Comparison of ENCODE assay signal across 34 cellular contexts in genomic region chr12:127158385-127159061, GRCh38.
"Had no signal": no experiment of that assay in that cellular context is flagged by ENCODE, and none has a peak within 500 bp of the region (broad histone marks: within the 10 kb centered on the region; RNA-seq: fewer than 3 reads in every experiment).

No MANE protein-coding gene starts in this region.

- H3K36me3 ChIP-seq: adrenal gland, esophagus squamous epithelium, gastroesophageal sphincter, heart right ventricle, WERI-Rb-1 had no signal

- H3K4me1 ChIP-seq: adrenal gland, body of pancreas, esophagus squamous epithelium, gastroesophageal sphincter had no signal

- H3K4me3 ChIP-seq: adrenal gland, body of pancreas, esophagus squamous epithelium, gastroesophageal sphincter, heart right ventricle had no signal

- H3K27ac ChIP-seq: adrenal gland, body of pancreas, esophagus squamous epithelium, gastroesophageal sphincter, heart right ventricle, WERI-Rb-1 had no signal

- H3K4me1 Mint-ChIP-seq: activated B cell treated with CpG ODN at 0.5 μM for 24 hours had no signal

- H3K27me3 ChIP-seq: adrenal gland, body of pancreas, esophagus squamous epithelium, gastroesophageal sphincter, heart right ventricle had no signal

- ATAC-seq: activated CD4-positive, CD25-positive, alpha-beta regulatory T cell treated with anti-CD3 and anti-CD28 coated beads, Interleukin-2, amount 50 U/mL, for 24 hours; activated CD8-positive, alpha-beta memory T cell treated with anti-CD3 and anti-CD28 coated beads, Interleukin-2, amount 10 ng/mL, durations not matched to agents 7 days and 5 days; activated CD8-positive, alpha-beta T cell treated with anti-CD3 and anti-CD28 coated beads for 36 hours; activated naive CD8-positive, alpha-beta T cell treated with anti-CD3 and anti-CD28 coated beads, Interleukin-2, amount 50 U/mL, for 24 hours; body of pancreas; effector memory CD8-positive, alpha-beta T cell; gastroesophageal sphincter; heart right ventricle; T-helper 17 cell had no signal

- DNase-seq: activated B cell treated with CpG ODN at 0.5 μM for 24 hours; activated CD4-positive, alpha-beta T cell treated with anti-CD3 and anti-CD28 coated beads for 48 hours; activated CD4-positive, alpha-beta T cell treated with anti-CD3 and anti-CD28 coated beads, Interleukin-2, amount 50 U/mL, for 1 hour; activated CD4-positive, alpha-beta T cell treated with anti-CD3 and anti-CD28 coated beads, Interleukin-2, amount 50 U/mL, for 48 hours; activated CD8-positive, alpha-beta memory T cell treated with anti-CD3 and anti-CD28 coated beads, Interleukin-2, amount 10 ng/mL, durations not matched to agents 7 days and 5 days; activated CD8-positive, alpha-beta memory T cell treated with anti-CD3 and anti-CD28 coated beads, Interleukin-2, amount 50 U/mL, for 4 hours; activated CD8-positive, alpha-beta T cell treated with anti-CD3 and anti-CD28 coated beads for 36 hours; activated effector memory CD4-positive, alpha-beta T cell treated with anti-CD3 and anti-CD28 coated beads, Interleukin-2, amount 50 U/mL, for 16 hours; activated naive CD4-positive, alpha-beta T cell treated with anti-CD3 and anti-CD28 coated beads for 36 hours; activated naive CD8-positive, alpha-beta T cell treated with anti-CD3 and anti-CD28 coated beads for 36 hours; activated naive CD8-positive, alpha-beta T cell treated with anti-CD3 and anti-CD28 coated beads, Interleukin-2, amount 50 U/mL, for 24 hours; activated T-cell treated with anti-CD3 and anti-CD28 coated beads, Interleukin-2, amount 50 U/mL, for 1 hour; activated T-cell treated with anti-CD3 and anti-CD28 coated beads, Interleukin-2, amount 50 U/mL, for 48 hours; adrenal gland; amygdala; aorta; body of pancreas; caudate nucleus; cortex of kidney; dermis blood vessel endothelial cell; effector CD4-positive, alpha-beta T cell; effector memory CD8-positive, alpha-beta T cell; esophagus squamous epithelium; foreskin melanocyte; heart right ventricle; T-helper 17 cell; T1000; WERI-Rb-1 had no signal

- H3K36me3 Mint-ChIP-seq: activated naive CD4-positive, alpha-beta T cell treated with anti-CD3 and anti-CD28 coated beads, Interleukin-2, amount 50 U/mL, for 24 hours; activated naive CD8-positive, alpha-beta T cell treated with anti-CD3 and anti-CD28 coated beads for 36 hours had no signal

- H3K27me3 Mint-ChIP-seq: activated B cell treated with CpG ODN at 0.5 μM for 24 hours; activated CD8-positive, alpha-beta memory T cell treated with anti-CD3 and anti-CD28 coated beads, Interleukin-2, amount 10 ng/mL, durations not matched to agents 7 days and 5 days; activated CD8-positive, alpha-beta T cell treated with anti-CD3 and anti-CD28 coated beads for 36 hours; activated naive CD4-positive, alpha-beta T cell treated with anti-CD3 and anti-CD28 coated beads, Interleukin-2, amount 50 U/mL, for 24 hours; activated naive CD8-positive, alpha-beta T cell treated with anti-CD3 and anti-CD28 coated beads for 36 hours; activated naive CD8-positive, alpha-beta T cell treated with anti-CD3 and anti-CD28 coated beads, Interleukin-2, amount 50 U/mL, for 24 hours; effector memory CD8-positive, alpha-beta T cell; T-helper 17 cell had no signal

- H3K27ac Mint-ChIP-seq: activated B cell treated with CpG ODN at 0.5 μM for 24 hours; activated CD8-positive, alpha-beta memory T cell treated with anti-CD3 and anti-CD28 coated beads, Interleukin-2, amount 10 ng/mL, durations not matched to agents 7 days and 5 days; activated CD8-positive, alpha-beta T cell treated with anti-CD3 and anti-CD28 coated beads for 36 hours; activated naive CD4-positive, alpha-beta T cell treated with anti-CD3 and anti-CD28 coated beads for 36 hours; activated naive CD4-positive, alpha-beta T cell treated with anti-CD3 and anti-CD28 coated beads, Interleukin-2, amount 50 U/mL, for 24 hours; activated naive CD8-positive, alpha-beta T cell treated with anti-CD3 and anti-CD28 coated beads for 36 hours; activated naive CD8-positive, alpha-beta T cell treated with anti-CD3 and anti-CD28 coated beads, Interleukin-2, amount 50 U/mL, for 24 hours; activated T-helper 1 cell treated with anti-CD3 and anti-CD28 coated beads, Interleukin-12 subunit alpha, Interleukin-12 subunit beta, Interleukin-2, Interleukin-4 antibody, amounts not matched to agents 30 ng/mL and 10 ng/mL and 1 ng/mL, durations not matched to agents 14 hours and 24 hours and 36 hours; activated T-helper 2 cell treated with anti-CD3 and anti-CD28 coated beads, Interferon-gamma antibody, Interleukin-2, Interleukin-4, amounts not matched to agents 10 μg/mL and 5 μg/mL and 100 μg/mL, durations not matched to agents 14 hours and 24 hours and 36 hours; effector memory CD8-positive, alpha-beta T cell; T-helper 17 cell; T-helper 2 cell treated with Interferon-gamma antibody and Interleukin-4, amounts not matched to agents 5 μg/mL and 100 μg/mL, for 36 hours had no signal

- H3K9me3 ChIP-seq: adrenal gland, body of pancreas, esophagus squamous epithelium, gastroesophageal sphincter had no signal

- H3K9me3 Mint-ChIP-seq: activated CD8-positive, alpha-beta T cell treated with anti-CD3 and anti-CD28 coated beads for 36 hours; activated naive CD4-positive, alpha-beta T cell treated with anti-CD3 and anti-CD28 coated beads for 36 hours; activated naive CD4-positive, alpha-beta T cell treated with anti-CD3 and anti-CD28 coated beads, Interleukin-2, amount 50 U/mL, for 24 hours; activated naive CD8-positive, alpha-beta T cell treated with anti-CD3 and anti-CD28 coated beads for 36 hours; activated naive CD8-positive, alpha-beta T cell treated with anti-CD3 and anti-CD28 coated beads, Interleukin-2, amount 50 U/mL, for 24 hours; effector memory CD8-positive, alpha-beta T cell had no signal

- H3K4me3 Mint-ChIP-seq: activated B cell treated with CpG ODN at 0.5 μM for 24 hours; activated CD8-positive, alpha-beta memory T cell treated with anti-CD3 and anti-CD28 coated beads, Interleukin-2, amount 10 ng/mL, durations not matched to agents 7 days and 5 days; activated CD8-positive, alpha-beta T cell treated with anti-CD3 and anti-CD28 coated beads for 36 hours; activated naive CD4-positive, alpha-beta T cell treated with anti-CD3 and anti-CD28 coated beads for 36 hours; activated naive CD4-positive, alpha-beta T cell treated with anti-CD3 and anti-CD28 coated beads, Interleukin-2, amount 50 U/mL, for 24 hours; activated naive CD8-positive, alpha-beta T cell treated with anti-CD3 and anti-CD28 coated beads for 36 hours; activated naive CD8-positive, alpha-beta T cell treated with anti-CD3 and anti-CD28 coated beads, Interleukin-2, amount 50 U/mL, for 24 hours; activated T-helper 1 cell treated with anti-CD3 and anti-CD28 coated beads, Interleukin-12 subunit alpha, Interleukin-12 subunit beta, Interleukin-2, Interleukin-4 antibody, amounts not matched to agents 30 ng/mL and 10 ng/mL and 1 ng/mL, durations not matched to agents 14 hours and 24 hours and 36 hours; effector memory CD8-positive, alpha-beta T cell; T-helper 17 cell; T-helper 2 cell treated with Interferon-gamma antibody and Interleukin-4, amounts not matched to agents 5 μg/mL and 100 μg/mL, for 36 hours had no signal
